Comparison of ENCODE assay signal across 12 cellular contexts in genomic region chr3:194930439-194931204, GRCh38.
A peak's percentile ranks its signal among the peaks of the same experiment; 100 is the strongest.
DNase-seq lines count a peak whose midpoint lies in the region; ATAC-seq and TF ChIP-seq lines count a peak whose summit lies in the region.
"Had no signal": no experiment of that assay in that cellular context is flagged by ENCODE, and none has a peak within 500 bp of the region (broad histone marks: within the 10 kb centered on the region; RNA-seq: fewer than 3 reads in every experiment).

No MANE protein-coding gene starts in this region.

- no peak for TF ChIP-seq CTCF in fibroblast of pulmonary artery (IDR thresholded peaks at IDR 0.05; ENCODE audit: low read length, missing control alignments)

- H3K36me3 ChIP-seq in SJSA1: no peaks in the 10 kb centered on the region

- peak overlapping the region; percentile 51 for H3K27ac ChIP-seq in SJSA1

- H3K4me1 ChIP-seq in SJSA1 (replicated peaks): peaks cover 45% of the 10 kb centered on the region

- no peak overlapping the region for H3K4me3 ChIP-seq in SJSA1
- no peak overlapping the region for H3K4me3 ChIP-seq in fibroblast of pulmonary artery (replicated peaks; ENCODE audit: low read depth, low read length)

- H3K27me3 ChIP-seq in SJSA1 (replicated peaks): no peaks in the 10 kb centered on the region

- no peaks in the 10 kb centered on the region for H3K9me3 ChIP-seq in SJSA1 (replicated peaks)

- peak; percentile 47 for DNase-seq in CD1c-positive myeloid dendritic cell (ENCODE audit: extremely low spot score)
- peak; percentile 72 to 74 for DNase-seq in SJSA1 (ENCODE audit: low read depth in 1 of 2, low spot score in 2 of 2)
- DNase-seq in fibroblast of pulmonary artery (ENCODE audit: low read depth): peak; percentile 94
- DNase-seq in non-pigmented ciliary epithelial cell (ENCODE audit: low read depth): peak; percentile 48
- DNase-seq in stimulated activated CD4-positive, alpha-beta T cell treated with anti-CD3 and anti-CD28 coated beads, Interleukin-4, amount 100 ng/mL, for 24 hours: no peak
- DNase-seq: activated CD4-positive, alpha-beta T cell treated with anti-CD3 and anti-CD28 coated beads, Interleukin-2, amount 50 U/mL, for 4 hours; GOT3; NCI-H1417 treated with DMSO at 0.1 percent for 48 hours; stimulated activated CD4-positive, alpha-beta T cell treated with anti-CD3 and anti-CD28 coated beads, Interleukin-1b, Interleukin-23, amount 100 ng/mL, for 48 hours had no signal

- ATAC-seq in GM19455 (IDR thresholded peaks at IDR 0.05; ENCODE audit: unreplicated experiment) (no peak), GM18502 (IDR thresholded peaks at IDR 0.05; ENCODE audit: poor library complexity, unreplicated experiment) (no peak), GM18870 (IDR thresholded peaks at IDR 0.05; ENCODE audit: unreplicated experiment) (no peak)
